ENCODE assay signal across 8 cellular contexts in the genomic region with DNA sequence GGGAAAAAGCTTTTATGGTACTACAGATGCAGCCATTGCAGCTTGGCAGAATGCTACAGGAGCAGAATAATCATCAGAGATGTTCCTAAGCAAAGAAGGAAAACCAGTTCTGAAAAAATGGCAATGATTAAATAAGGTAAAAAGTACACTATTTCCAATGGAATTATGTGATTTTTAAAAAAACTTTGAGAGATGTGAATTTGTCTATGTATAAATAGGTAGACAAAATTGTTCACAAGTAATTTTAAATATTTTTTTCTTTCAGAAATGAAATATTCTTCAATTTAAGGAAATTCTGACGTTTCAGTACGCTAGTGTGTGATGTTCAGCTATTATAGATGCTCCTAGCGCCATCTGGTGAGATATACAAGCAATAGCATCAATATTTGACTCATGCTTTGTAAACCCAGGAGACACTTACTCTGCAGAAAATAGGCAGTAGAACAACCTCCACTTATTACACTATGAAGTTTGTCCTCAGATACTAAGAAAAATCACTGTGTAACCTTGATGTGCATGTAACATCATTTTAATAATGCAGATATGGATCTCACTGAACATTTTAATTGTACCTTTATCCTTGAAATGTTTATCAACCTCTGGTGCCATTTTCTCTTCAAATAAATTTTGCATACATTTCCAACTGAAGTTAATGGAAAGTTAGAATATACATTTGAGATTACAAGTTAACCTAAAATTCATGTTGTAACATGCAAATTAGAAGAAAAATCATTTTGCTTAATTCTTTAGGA.
DNase-seq lines count a peak whose midpoint lies in the region; ATAC-seq and TF ChIP-seq lines count a peak whose summit lies in the region.

No MANE protein-coding gene starts in this region.

- H3K4me3 Mint-ChIP-seq in CD14-positive monocyte (no peak overlapping the region), glutamatergic neuron (ENCODE audit: unreplicated experiment) (no peak overlapping the region)

- H3K27me3 Mint-ChIP-seq in CD14-positive monocyte (ENCODE audit: low read depth in 3 of 3) (peaks cover 0 to 1% (median 0%) of the 10 kb centered on the region in 3 donors), glutamatergic neuron (ENCODE audit: unreplicated experiment) (no peaks in the 10 kb centered on the region)

- intact Hi-C loops in CD14-positive monocyte (cut with micrococcal nuclease), result loop anchor here in 1 of 2 donors (5.0 kb wide), 1 partner anchor 180 kb away; no protein-coding TSS in a partner anchor

- no peak overlapping the region for H3K27ac Mint-ChIP-seq in CD14-positive monocyte
- no peak overlapping the region for H3K27ac Mint-ChIP-seq in glutamatergic neuron (ENCODE audit: unreplicated experiment)

- no peaks in the 10 kb centered on the region for H3K4me1 Mint-ChIP-seq in CD14-positive monocyte
- no peaks in the 10 kb centered on the region for H3K4me1 Mint-ChIP-seq in glutamatergic neuron (ENCODE audit: low read depth, unreplicated experiment)

- DNase-seq in CD14-positive monocyte (ENCODE audit: low spot score) (no peak), NCI-H2029 (lab: John Stamatoyannopoulos, UW) (peak; percentile 48), glutamatergic neuron (no peak), renal cortical epithelial cell (ENCODE audit: low read depth) (peak; percentile 80)
- DNase-seq in stimulated activated CD4-positive, alpha-beta T cell treated with anti-CD3 and anti-CD28 coated beads, Interleukin-12 subunit alpha, Interleukin-12 subunit beta, amount 100 ng/mL, for 4 hours, result no peak

- H3K36me3 Mint-ChIP-seq in CD14-positive monocyte (no peaks in the 10 kb centered on the region), glutamatergic neuron (ENCODE audit: unreplicated experiment) (no peaks in the 10 kb centered on the region)

- TF ChIP-seq CTCF in CD14-positive monocyte (IDR thresholded peaks at IDR 0.05) (peak; percentile 82), WI38 (IDR thresholded peaks at IDR 0.05; ENCODE audit: low read depth, low read length) (peak; percentile 42; the same call in 1 of the 2 replicates), glutamatergic neuron (IDR thresholded peaks at IDR 0.05; ENCODE audit: partially characterized antibody, unreplicated experiment) (peak; percentile 63)

- no peak overlapping the region for H3K4me3 ChIP-seq in WI38 (ENCODE audit: low read depth, low read length)

- peak; percentile 86 for ATAC-seq in GM18867 (IDR thresholded peaks at IDR 0.05; ENCODE audit: unreplicated experiment)
- peak; percentile 59 for ATAC-seq in HG03039 (IDR thresholded peaks at IDR 0.05; ENCODE audit: unreplicated experiment)

- H3K9me3 Mint-ChIP-seq in CD14-positive monocyte (peaks cover 0 to 2% (median 0%) of the 10 kb centered on the region in 7 donors), glutamatergic neuron (ENCODE audit: unreplicated experiment) (no peaks in the 10 kb centered on the region)

Comparison
In these comparisons a context has a peak if more than half of its experiments do, and no peak if none do; other contexts are left out.
1. DNase-seq: peak in NCI-H2029 (single experiment) and renal cortical epithelial cell (single experiment); none in CD14-positive monocyte (single experiment), glutamatergic neuron (single experiment) and stimulated activated CD4-positive, alpha-beta T cell treated with anti-CD3 and anti-CD28 coated beads, Interleukin-12 subunit alpha, Interleukin-12 subunit beta, amount 100 ng/mL, for 4 hours (single experiment).
2. Peak in every context shown above with its lines, with median percentiles within 50 percentile points of each other: CTCF ChIP-seq.